Comparison of ENCODE assay signal across 12 cellular contexts in genomic region chr1:33654267-33654832, GRCh38.
DNase-seq lines count a peak whose midpoint lies in the region; ATAC-seq and TF ChIP-seq lines count a peak whose summit lies in the region.
"Had no signal": no experiment of that assay in that cellular context is flagged by ENCODE, and none has a peak within 500 bp of the region (broad histone marks: within the 10 kb centered on the region; RNA-seq: fewer than 3 reads in every experiment).

No MANE protein-coding gene starts in this region.

- no peaks in the 10 kb centered on the region for H3K36me3 ChIP-seq in H7 (replicated peaks; ENCODE audit: control insufficient read depth, insufficient read depth, low read length)
- no peaks in the 10 kb centered on the region for H3K36me3 ChIP-seq in kidney epithelial cell (ENCODE audit: control insufficient read depth, insufficient read depth, low read length)
- H3K36me3 ChIP-seq: thoracic aorta had no signal

- TF ChIP-seq CTCF in AG09309 (IDR thresholded peaks at IDR 0.05; ENCODE audit: control insufficient read depth, insufficient read depth, low read depth, low read length, missing control alignments) (peak; percentile 67), VCaP (conservative IDR thresholded peaks at IDR 0.05) (peak; percentile 54), kidney epithelial cell (IDR thresholded peaks at IDR 0.05; ENCODE audit: insufficient read depth, low read length, poor library complexity, severe bottlenecking) (peak; percentile 30)

- ATAC-seq in HG02973 (IDR thresholded peaks at IDR 0.05; ENCODE audit: unreplicated experiment) (no peak), HG03045 (IDR thresholded peaks at IDR 0.05; ENCODE audit: unreplicated experiment) (no peak)

- no peaks in the 10 kb centered on the region for H3K27me3 ChIP-seq in H7 (ENCODE audit: control insufficient read depth, insufficient read depth, low read length)
- no peaks in the 10 kb centered on the region for H3K27me3 ChIP-seq in kidney epithelial cell (ENCODE audit: control insufficient read depth, insufficient read depth, low read length)

- no peak overlapping the region for H3K4me3 ChIP-seq in AG09309 (ENCODE audit: control insufficient read depth, low read depth, low read length)
- no peak overlapping the region for H3K4me3 ChIP-seq in H7 (ENCODE audit: insufficient read depth, low read depth, low read length)
- H3K4me3 ChIP-seq in kidney epithelial cell (ENCODE audit: low read depth, low read length), result no peak overlapping the region
- H3K4me3 ChIP-seq: thoracic aorta had no signal

- peak overlapping the region; percentile 54 for H3K27ac ChIP-seq in VCaP
- H3K27ac ChIP-seq: KMS-11, thoracic aorta had no signal

- peak; percentile 5 for DNase-seq in AG09309 (ENCODE audit: low read depth)
- peak; percentile 74 for DNase-seq in H7
- DNase-seq in kidney epithelial cell (ENCODE audit: low read depth), result no peak
- DNase-seq in glomerular visceral epithelial cell (ENCODE audit: extremely low spot score), result no peak
- DNase-seq in NCI-H2107 treated with DMSO at 0.1 percent for 48 hours (lab: John Stamatoyannopoulos, UW; ENCODE audit: unreplicated experiment), result no peak
- DNase-seq: activated naive CD8-positive, alpha-beta T cell treated with anti-CD3 and anti-CD28 coated beads for 36 hours; hypothalamus had no signal

Comparison
In these comparisons a context has a peak if more than half of its experiments do, and no peak if none do; other contexts are left out.
1. DNase-seq: peak in AG09309 (single experiment) and H7 (single experiment); none in kidney epithelial cell (single experiment), glomerular visceral epithelial cell (single experiment) and NCI-H2107 treated with DMSO at 0.1 percent for 48 hours (single experiment).
2. Peak in every context shown above with its lines, with median percentiles within 50 percentile points of each other: CTCF ChIP-seq.